12 cellular contexts compared by ENCODE assay signal in the genomic region with DNA sequence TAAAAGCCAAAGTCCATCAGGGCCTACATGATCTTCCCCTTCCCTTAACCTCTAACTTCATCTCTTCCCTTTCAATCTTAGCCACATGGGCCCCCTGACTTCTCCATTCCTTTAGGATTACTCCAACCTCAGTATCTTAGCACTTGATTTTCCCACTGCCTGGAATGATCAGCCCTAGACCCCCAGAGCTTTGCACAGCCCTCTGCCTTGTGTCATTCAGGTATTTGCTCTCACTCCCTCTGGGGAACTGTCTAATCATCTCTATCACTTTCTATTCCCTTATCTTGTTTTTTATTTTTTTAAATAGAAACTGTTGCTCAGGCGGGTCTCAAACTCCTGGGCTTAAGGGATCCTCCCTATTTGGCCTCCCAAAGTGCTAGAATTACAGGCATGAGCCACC. TPM values are rescaled to one million over a fixed set of nuclear protein-coding genes. Genes with fewer than 3 reads are reported as not detected.
A peak's percentile ranks its signal among the peaks of the same experiment; 100 is the strongest.
DNase-seq lines count a peak whose midpoint lies in the region; ATAC-seq, FAIRE-seq and TF ChIP-seq lines count a peak whose summit lies in the region.
"Had no signal": no experiment of that assay in that cellular context is flagged by ENCODE, and none has a peak within 500 bp of the region (broad histone marks: within the 10 kb centered on the region; RNA-seq: fewer than 3 reads in every experiment).

No MANE protein-coding gene starts in this region.

- H3K27ac Mint-ChIP-seq in HFFc6 = peak overlapping the region; percentile 83
- peak overlapping the region; percentile 8 for H3K27ac Mint-ChIP-seq in activated T-helper 1 cell treated with anti-CD3 and anti-CD28 coated beads, Interleukin-12 subunit alpha, Interleukin-12 subunit beta, Interleukin-2, Interleukin-4 antibody, amounts not matched to agents 30 ng/mL and 10 ng/mL and 1 ng/mL, durations not matched to agents 14 hours and 24 hours and 36 hours

- no peak overlapping the region for H2BK5ac ChIP-seq in mesendoderm (ENCODE audit: low read length)

- H3K9me3 Mint-ChIP-seq in HFFc6 = peaks cover 13% of the 10 kb centered on the region
- H3K9me3 Mint-ChIP-seq in activated T-helper 1 cell treated with anti-CD3 and anti-CD28 coated beads, Interleukin-12 subunit alpha, Interleukin-12 subunit beta, Interleukin-2, Interleukin-4 antibody, amounts not matched to agents 30 ng/mL and 10 ng/mL and 1 ng/mL, durations not matched to agents 14 hours and 24 hours and 36 hours = peaks cover 14% of the 10 kb centered on the region

- DNase-seq in DMS 273 (lab: John Stamatoyannopoulos, UW; ENCODE audit: unreplicated experiment) = peak; percentile 50
- no peak for DNase-seq in DMS 273 treated with DMSO at 0.1 percent for 48 hours (lab: John Stamatoyannopoulos, UW)
- DNase-seq in HFFc6 = no peak
- no peak for DNase-seq in activated T-helper 1 cell treated with anti-CD3 and anti-CD28 coated beads, Interleukin-12 subunit alpha, Interleukin-12 subunit beta, Interleukin-2, Interleukin-4 antibody, amounts not matched to agents 30 ng/mL and 10 ng/mL and 1 ng/mL, durations not matched to agents 14 hours and 24 hours and 36 hours (ENCODE audit: low spot score)
- peak; percentile 53 for DNase-seq in mesendoderm
- no peak for DNase-seq in urothelium cell line (ENCODE audit: low spot score)
- no peak for DNase-seq in activated CD8-positive, alpha-beta memory T cell treated with anti-CD3 and anti-CD28 coated beads, Interleukin-2, amount 50 U/mL, for 48 hours
- DNase-seq: activated CD4-positive, alpha-beta T cell treated with anti-CD3 and anti-CD28 coated beads for 36 hours; pancreas; stimulated activated CD4-positive, alpha-beta T cell treated with anti-CD3 and anti-CD28 coated beads, Interleukin-12 subunit alpha, Interleukin-12 subunit beta, amount 100 ng/mL, for 4 hours; tibial artery had no signal

- peaks cover 2% of the 10 kb centered on the region for H3K4me1 ChIP-seq in mesendoderm (ENCODE audit: control insufficient read depth, low read depth, low read length)

- peaks cover 27% of the 10 kb centered on the region for H3K27me3 Mint-ChIP-seq in HFFc6 (ENCODE audit: insufficient read depth)
- H3K27me3 Mint-ChIP-seq in activated T-helper 1 cell treated with anti-CD3 and anti-CD28 coated beads, Interleukin-12 subunit alpha, Interleukin-12 subunit beta, Interleukin-2, Interleukin-4 antibody, amounts not matched to agents 30 ng/mL and 10 ng/mL and 1 ng/mL, durations not matched to agents 14 hours and 24 hours and 36 hours (ENCODE audit: insufficient read depth) = no peaks in the 10 kb centered on the region
- H3K27me3 Mint-ChIP-seq: activated CD4-positive, alpha-beta T cell treated with anti-CD3 and anti-CD28 coated beads for 36 hours had no signal

- peaks cover 60% of the 10 kb centered on the region for H3K36me3 Mint-ChIP-seq in HFFc6 (ENCODE audit: low read depth)
- H3K36me3 Mint-ChIP-seq in activated T-helper 1 cell treated with anti-CD3 and anti-CD28 coated beads, Interleukin-12 subunit alpha, Interleukin-12 subunit beta, Interleukin-2, Interleukin-4 antibody, amounts not matched to agents 30 ng/mL and 10 ng/mL and 1 ng/mL, durations not matched to agents 14 hours and 24 hours and 36 hours (ENCODE audit: low read depth) = peaks cover 66% of the 10 kb centered on the region

- no peak overlapping the region for H3K27ac ChIP-seq in mesendoderm (ENCODE audit: low read depth, low read length)
- H3K27ac ChIP-seq: pancreas, tibial artery had no signal

- peaks cover 24% of the 10 kb centered on the region for H3K79me2 ChIP-seq in mesendoderm (ENCODE audit: control insufficient read depth, insufficient read depth, low read length)

- H3K27me3 ChIP-seq in mesendoderm (ENCODE audit: insufficient read depth, low read length, poor library complexity) = no peaks in the 10 kb centered on the region
- H3K27me3 ChIP-seq: pancreas, tibial artery had no signal

- H2BK120ac ChIP-seq in mesendoderm (ENCODE audit: low read depth, low read length) = no peak overlapping the region

- H3K4me1 Mint-ChIP-seq in HFFc6 (ENCODE audit: low read depth) = peaks cover 43% of the 10 kb centered on the region
- peaks cover 42% of the 10 kb centered on the region for H3K4me1 Mint-ChIP-seq in activated T-helper 1 cell treated with anti-CD3 and anti-CD28 coated beads, Interleukin-12 subunit alpha, Interleukin-12 subunit beta, Interleukin-2, Interleukin-4 antibody, amounts not matched to agents 30 ng/mL and 10 ng/mL and 1 ng/mL, durations not matched to agents 14 hours and 24 hours and 36 hours (ENCODE audit: low read depth)

- no peak overlapping the region for H3K9ac ChIP-seq in mesendoderm (ENCODE audit: low read length)

- H3K56ac ChIP-seq in mesendoderm (ENCODE audit: low read length) = no peak overlapping the region

- no peak for ATAC-seq in GM21786 (IDR thresholded peaks at IDR 0.05; ENCODE audit: unreplicated experiment)
- ATAC-seq: pancreas had no signal

- no peak overlapping the region for H2AK5ac ChIP-seq in mesendoderm (ENCODE audit: low read length)

- H3K36me3 ChIP-seq in mesendoderm (ENCODE audit: control insufficient read depth, insufficient read depth, low read length) = peaks cover 25% of the 10 kb centered on the region

- no peak overlapping the region for H3K23ac ChIP-seq in mesendoderm (ENCODE audit: low read length)

- intact Hi-C loops in activated T-helper 1 cell treated with anti-CD3 and anti-CD28 coated beads, Interleukin-12 subunit alpha, Interleukin-12 subunit beta, Interleukin-2, Interleukin-4 antibody, amounts not matched to agents 30 ng/mL and 10 ng/mL and 1 ng/mL, durations not matched to agents 14 hours and 24 hours and 36 hours (cut with micrococcal nuclease) = no loop called here

- H4K5ac ChIP-seq in mesendoderm (ENCODE audit: low read length) = no peak overlapping the region

- FAIRE-seq in urothelium cell line (lab: Jason Lieb, UNC) = no peak
- FAIRE-seq: pancreas had no signal

- no CpG with 5 or more reads among the region's 1 CpG for WGBS in mesendoderm (ENCODE audit: extremely low coverage, insufficient coverage, low lambda C conversion rate)

- peaks cover 8% of the 10 kb centered on the region for H3K79me1 ChIP-seq in mesendoderm (ENCODE audit: low read length)

- H3K18ac ChIP-seq in mesendoderm (ENCODE audit: low read length) = no peak overlapping the region

- H3K4me3 ChIP-seq in mesendoderm (ENCODE audit: low read length) = no peak overlapping the region
- H3K4me3 ChIP-seq: pancreas, tibial artery had no signal

- TF ChIP-seq CTCF in HFFc6 (IDR thresholded peaks at IDR 0.05) = no peak

- H2BK15ac ChIP-seq in mesendoderm (replicated peaks; ENCODE audit: low read depth) = no peak overlapping the region

- H3K4me2 ChIP-seq in mesendoderm (ENCODE audit: low read length) = no peak overlapping the region

- H3K4ac ChIP-seq in mesendoderm (ENCODE audit: low read depth, low read length) = no peak overlapping the region

- H3K4me3 Mint-ChIP-seq in HFFc6 = peak overlapping the region; percentile 40; the same call in 1 of the 2 replicates
- no peak overlapping the region for H3K4me3 Mint-ChIP-seq in activated T-helper 1 cell treated with anti-CD3 and anti-CD28 coated beads, Interleukin-12 subunit alpha, Interleukin-12 subunit beta, Interleukin-2, Interleukin-4 antibody, amounts not matched to agents 30 ng/mL and 10 ng/mL and 1 ng/mL, durations not matched to agents 14 hours and 24 hours and 36 hours
- H3K4me3 Mint-ChIP-seq: activated CD4-positive, alpha-beta T cell treated with anti-CD3 and anti-CD28 coated beads for 36 hours had no signal

- H4K8ac ChIP-seq in mesendoderm (ENCODE audit: low read depth, low read length) = no peak overlapping the region

RNA-seq across cellular contexts. Expression of gene ZNFX1, which starts 13.3 kb away (rescaled TPM):
- total RNA-seq in HFFc6 (2021; fragmentation: NEBNext Ultra II Directional; extraction: Animal tissue kit (Norgen Biotek cat#: 25700)) = 10 to 100 TPM; 36.1 to 41.0 (median 38.7) TPM
- total RNA-seq in activated T-helper 1 cell treated with anti-CD3 and anti-CD28 coated beads, Interleukin-12 subunit alpha, Interleukin-12 subunit beta, Interleukin-2, Interleukin-4 antibody, amounts not matched to agents 30 ng/mL and 10 ng/mL and 1 ng/mL, durations not matched to agents 14 hours and 24 hours and 36 hours = 68.9 and 70.4 TPM in 2 replicates
- polyA plus RNA-seq in mesendoderm (2013, experiment 1 of 2) = 6.2 TPM
- 6.1 TPM for polyA plus RNA-seq in mesendoderm (2013, experiment 2 of 2)

Comparison
In these comparisons a context has a peak if more than half of its experiments do, and no peak if none do; other contexts are left out.
1. DNase-seq: peak in DMS 273 (single experiment) and mesendoderm (single experiment); none in DMS 273 treated with DMSO at 0.1 percent for 48 hours (single experiment), HFFc6 (single experiment), activated T-helper 1 cell treated with anti-CD3 and anti-CD28 coated beads, Interleukin-12 subunit alpha, Interleukin-12 subunit beta, Interleukin-2, Interleukin-4 antibody, amounts not matched to agents 30 ng/mL and 10 ng/mL and 1 ng/mL, durations not matched to agents 14 hours and 24 hours and 36 hours (single experiment), urothelium cell line (single experiment) and activated CD8-positive, alpha-beta memory T cell treated with anti-CD3 and anti-CD28 coated beads, Interleukin-2, amount 50 U/mL, for 48 hours (single experiment).